In genomic region chr10:127906548-127907377, GRCh38 we compare ENCODE assay signal across 8 cellular contexts. TPM values are rescaled to one million over a fixed set of nuclear protein-coding genes. Genes with fewer than 3 reads are reported as not detected.
DNase-seq lines count a peak whose midpoint lies in the region; ATAC-seq, FAIRE-seq and TF ChIP-seq lines count a peak whose summit lies in the region.

A gene with protein sequence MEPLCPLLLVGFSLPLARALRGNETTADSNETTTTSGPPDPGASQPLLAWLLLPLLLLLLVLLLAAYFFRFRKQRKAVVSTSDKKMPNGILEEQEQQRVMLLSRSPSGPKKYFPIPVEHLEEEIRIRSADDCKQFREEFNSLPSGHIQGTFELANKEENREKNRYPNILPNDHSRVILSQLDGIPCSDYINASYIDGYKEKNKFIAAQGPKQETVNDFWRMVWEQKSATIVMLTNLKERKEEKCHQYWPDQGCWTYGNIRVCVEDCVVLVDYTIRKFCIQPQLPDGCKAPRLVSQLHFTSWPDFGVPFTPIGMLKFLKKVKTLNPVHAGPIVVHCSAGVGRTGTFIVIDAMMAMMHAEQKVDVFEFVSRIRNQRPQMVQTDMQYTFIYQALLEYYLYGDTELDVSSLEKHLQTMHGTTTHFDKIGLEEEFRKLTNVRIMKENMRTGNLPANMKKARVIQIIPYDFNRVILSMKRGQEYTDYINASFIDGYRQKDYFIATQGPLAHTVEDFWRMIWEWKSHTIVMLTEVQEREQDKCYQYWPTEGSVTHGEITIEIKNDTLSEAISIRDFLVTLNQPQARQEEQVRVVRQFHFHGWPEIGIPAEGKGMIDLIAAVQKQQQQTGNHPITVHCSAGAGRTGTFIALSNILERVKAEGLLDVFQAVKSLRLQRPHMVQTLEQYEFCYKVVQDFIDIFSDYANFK (plus strand): TSS chr10:127907103. CDS start chr10:128040882, 133,779 bp downstream.

- peak; percentile 58 to 99 (median 79) for TF ChIP-seq CTCF in Peyer's patch (IDR thresholded peaks at IDR 0.05)
- TF ChIP-seq CTCF in osteoblast (IDR thresholded peaks at IDR 0.05; ENCODE audit: extremely low read depth, low read depth, low read length), result peak; percentile 48
- TF ChIP-seq CTCF in testis (IDR thresholded peaks at IDR 0.05), result peak; percentile 74 to 89 (median 79)

- FAIRE-seq in GM18507 (lab: Jason Lieb, UNC), result no peak

- peak within 1 kb of the TSS; percentile 76 for H3K4me2 ChIP-seq in osteoblast (ENCODE audit: insufficient read depth, low read length)

- H3K79me2 ChIP-seq in osteoblast (ENCODE audit: insufficient read depth, low read length), result peaks cover 2% of the 10 kb centered on the region

- ATAC-seq in HG03064 (IDR thresholded peaks at IDR 0.05; ENCODE audit: low read depth, unreplicated experiment), result peak; percentile 92

- WGBS in testis, 2 donors, result 15 to 63% methylated on average over 7 to 30 of the region's 78 CpGs

- H4K20me1 ChIP-seq in osteoblast (ENCODE audit: insufficient read depth, low read length), result no peaks in the 10 kb centered on the region

- TF ChIP-seq POLR2A in Peyer's patch (IDR thresholded peaks at IDR 0.05), result peak; percentile 66 to 76
- TF ChIP-seq POLR2A in testis (IDR thresholded peaks at IDR 0.05), result no peak

- H3K27me3 ChIP-seq in Peyer's patch (no peaks in the 10 kb centered on the region), osteoblast (ENCODE audit: insufficient read depth, low read length) (peaks cover 3% of the 10 kb centered on the region), testis (no peaks in the 10 kb centered on the region)

- intact Hi-C loops in testis (cut with DNase I; ENCODE audit: low total_unique reads), result loop anchor here (5.0 to 10.0 kb wide), 2 partner anchors 106 to 158 kb away; no protein-coding TSS in a partner anchor

- no peaks in the 10 kb centered on the region for H3K9me3 ChIP-seq in Peyer's patch
- H3K9me3 ChIP-seq in osteoblast (ENCODE audit: low read depth, low read length), result no peaks in the 10 kb centered on the region
- H3K9me3 ChIP-seq in testis, result no peaks in the 10 kb centered on the region

- H3K4me1 ChIP-seq in Peyer's patch, result peaks cover 0 to 24% (median 8%) of the 10 kb centered on the region in 4 donors
- peaks cover 27% of the 10 kb centered on the region for H3K4me1 ChIP-seq in osteoblast (ENCODE audit: insufficient read depth, low read length)
- no peaks in the 10 kb centered on the region for H3K4me1 ChIP-seq in testis

- H3K36me3 ChIP-seq in Peyer's patch (no peaks in the 10 kb centered on the region), osteoblast (ENCODE audit: insufficient read depth, low read length) (no peaks in the 10 kb centered on the region), testis (ENCODE audit: low read depth, missing control alignments) (no peaks in the 10 kb centered on the region)

- peak within 1 kb of the TSS; percentile 67 to 92 (median 87) for H3K27ac ChIP-seq in Peyer's patch
- peak within 1 kb of the TSS; percentile 79 for H3K27ac ChIP-seq in osteoblast (ENCODE audit: low read depth, low read length)
- peak within 1 kb of the TSS; percentile 10 to 68 for H3K27ac ChIP-seq in testis

- peak within 1 kb of the TSS; percentile 56 for H2AFZ ChIP-seq in osteoblast (ENCODE audit: low read length)

- H3K4me3 ChIP-seq in Peyer's patch, result peak within 1 kb of the TSS; percentile 60 to 91 (median 78)
- peak within 1 kb of the TSS; percentile 73 for H3K4me3 ChIP-seq in osteoblast (ENCODE audit: insufficient read depth, low read length)
- peak within 1 kb of the TSS; percentile 63 to 64 for H3K4me3 ChIP-seq in testis

- DNase-seq in A172 (ENCODE audit: low spot score) (peak; percentile 11), GM18507 (ENCODE audit: extremely low spot score, insufficient read length, low read depth) (peak; percentile 52), Peyer's patch (peak; percentile 39 to 91 (median 84)), glomerular visceral epithelial cell (ENCODE audit: extremely low spot score) (peak; percentile 88), osteoblast (ENCODE audit: insufficient read length, low spot score, missing footprints) (peak; percentile 98), testis (peak; percentile 72)
- peak; percentile 23 to 63 (median 44) for DNase-seq in activated naive CD4-positive, alpha-beta T cell (lab: John Stamatoyannopoulos, UW)

RNA-seq across cellular contexts. Expression of the gene that starts here (rescaled TPM):
- 3.8 and 4.7 TPM in 2 replicates for total RNA-seq in A172 (2014; rRNA removed; shearing (Covaris generic))
- total RNA-seq in Peyer's patch (10 to 100 TPM; 24.0 to 48.7 (median 35.4) TPM), osteoblast (5.9 and 9.0 TPM in 2 replicates), testis (10 to 100 TPM; 15.3 to 26.6 TPM)
- 10.0 TPM for polyA plus RNA-seq in testis (ENCODE audit: insufficient read depth, low read depth, low replicate concordance)

Comparison
In these comparisons a context has a peak if more than half of its experiments do, and no peak if none do; other contexts are left out.
1. Peak in every context shown above with its lines: DNase-seq, ATAC-seq, H3K4me3 ChIP-seq and H3K27ac ChIP-seq.
2. DNase-seq: peak in every context shown above with its lines; median percentile 98 in osteoblast; 88 in glomerular visceral epithelial cell; 84 in Peyer's patch; 72 in testis; 52 in GM18507; 44 in activated naive CD4-positive, alpha-beta T cell; 11 in A172.